In genomic region chr9:124297915-124298645, GRCh38 we compare ENCODE assay signal across 1 cellular context.
A peak's percentile ranks its signal among the peaks of the same experiment; 100 is the strongest.
TF ChIP-seq lines count a peak whose summit lies in the region.

No MANE protein-coding gene starts in this region.

TF ChIP-seq in H1, 55 proteins besides CTCF, POLR2A, EP300 and RAD21:
- peak; percentile 52; the same call in 1 of the 2 replicates for TF ChIP-seq KDM1A (IDR thresholded peaks at IDR 0.05; ENCODE audit: borderline replicate concordance, low read length)
- TF ChIP-seq ASH2L (IDR thresholded peaks at IDR 0.05; ENCODE audit: low read length), result no peak
- TF ChIP-seq TAF1 (IDR thresholded peaks at IDR 0.05; ENCODE audit: low read depth, low read length), result no peak
- TF ChIP-seq CHD1 (IDR thresholded peaks at IDR 0.05; ENCODE audit: low read depth, low read length), result no peak
